15 cellular contexts compared by ENCODE assay signal in genomic region chr22:44311855-44312170, GRCh38. TPM values are rescaled to one million over a fixed set of nuclear protein-coding genes. Genes with fewer than 3 reads are reported as not detected.
DNase-seq lines count a peak whose midpoint lies in the region; ATAC-seq, FAIRE-seq and TF ChIP-seq lines count a peak whose summit lies in the region.
"Had no signal": no experiment of that assay in that cellular context is flagged by ENCODE, and none has a peak within 500 bp of the region (broad histone marks: within the 10 kb centered on the region; RNA-seq: fewer than 3 reads in every experiment).

No MANE protein-coding gene starts in this region.

- H3K27ac ChIP-seq in brain microvascular endothelial cell (peak overlapping the region; percentile 84), hepatocyte (no peak overlapping the region), transverse colon (peak overlapping the region; percentile 25 to 88 (median 80))
- H3K27ac ChIP-seq: adrenal gland, left lung had no signal

- H3K36me3 ChIP-seq in brain microvascular endothelial cell (replicated peaks) (no peaks in the 10 kb centered on the region), hepatocyte (replicated peaks; ENCODE audit: insufficient read depth, low read depth) (no peaks in the 10 kb centered on the region), transverse colon (no peaks in the 10 kb centered on the region)
- H3K36me3 ChIP-seq: adrenal gland, left lung, stomach had no signal

- no peaks in the 10 kb centered on the region for H3K79me2 ChIP-seq in hepatocyte

- H3K27me3 ChIP-seq in brain microvascular endothelial cell (replicated peaks) (no peaks in the 10 kb centered on the region), hepatocyte (no peaks in the 10 kb centered on the region), transverse colon (no peaks in the 10 kb centered on the region)
- H3K27me3 ChIP-seq: adrenal gland had no signal

- in situ Hi-C loops in brain microvascular endothelial cell (cut with HindIII; ENCODE audit: low pct_ligation_motif_present, low sequenced_read_pairs) = no loop called here
- in situ Hi-C loops in transverse colon (cut with MboI; ENCODE audit: low pct_ligation_motif_present in 1 of 4, low pct_unique_long_range_greater_than_20kb in 1 of 4, low sequenced_read_pairs in 3 of 4) = no loop called here

- H3K9me3 ChIP-seq in hepatocyte (ENCODE audit: low read depth) = no peaks in the 10 kb centered on the region
- no peaks in the 10 kb centered on the region for H3K9me3 ChIP-seq in transverse colon
- H3K9me3 ChIP-seq: adrenal gland, left lung, stomach had no signal

- DNase-seq in H54 (ENCODE audit: insufficient read length, low spot score) (peak; percentile 44), brain microvascular endothelial cell (peak; percentile 77), hepatocyte (ENCODE audit: low spot score) (peak; percentile 32), transverse colon (no peak), H4 (ENCODE audit: low spot score) (no peak)
- DNase-seq in stimulated activated CD4-positive, alpha-beta T cell treated with anti-CD3 and anti-CD28 coated beads, Interleukin-4, amount 100 ng/mL, for 1 hour = no peak
- DNase-seq: activated T-cell treated with anti-CD3 and anti-CD28 coated beads, Interleukin-2, amount 50 U/mL, for 4 hours; adrenal gland; head of caudate nucleus; NCI-H1105 treated with DMSO at 0.1 percent for 48 hours; stomach had no signal

- no peak for FAIRE-seq in H54 (lab: Jason Lieb, UNC)

- no peak for TF ChIP-seq EP300 in transverse colon (IDR thresholded peaks at IDR 0.05; ENCODE audit: low read depth)

- TF ChIP-seq POLR2A in H54 (IDR thresholded peaks at IDR 0.05; ENCODE audit: low read depth, low read length) (no peak), transverse colon (IDR thresholded peaks at IDR 0.05) (no peak)

- H3K4me3 ChIP-seq in brain microvascular endothelial cell (ENCODE audit: low read depth, low read length) (no peak overlapping the region), hepatocyte (no peak overlapping the region), transverse colon (no peak overlapping the region)
- H3K4me3 ChIP-seq: adrenal gland, left lung, stomach had no signal

- no peak overlapping the region for H2AFZ ChIP-seq in hepatocyte

- no peaks in the 10 kb centered on the region for H3K9me2 ChIP-seq in hepatocyte (replicated peaks; ENCODE audit: insufficient read depth)

- no peak for TF ChIP-seq CTCF in brain microvascular endothelial cell (IDR thresholded peaks at IDR 0.05; ENCODE audit: low read depth, low read length, missing control alignments)
- no peak for TF ChIP-seq CTCF in hepatocyte (IDR thresholded peaks at IDR 0.05; ENCODE audit: poor library complexity)
- no peak for TF ChIP-seq CTCF in transverse colon (IDR thresholded peaks at IDR 0.05)

- H3K4me2 ChIP-seq in hepatocyte = no peak overlapping the region

- intact Hi-C loops in transverse colon (cut with DNase I; ENCODE audit: low total_unique reads) = no loop called here

- H4K20me1 ChIP-seq in hepatocyte (ENCODE audit: insufficient read depth, poor library complexity, severe bottlenecking) = no peaks in the 10 kb centered on the region

- ATAC-seq in HG03442 (IDR thresholded peaks at IDR 0.05; ENCODE audit: unreplicated experiment) = no peak
- ATAC-seq: activated CD4-positive, CD25-positive, alpha-beta regulatory T cell treated with anti-CD3 and anti-CD28 coated beads, Interleukin-2, amount 50 U/mL, for 24 hours; activated T-cell treated with anti-CD3 and anti-CD28 coated beads, Interleukin-2, amount 50 U/mL, for 4 hours; left lung had no signal

- WGBS in hepatocyte (ENCODE audit: low lambda C conversion rate, missing lambda C conversion rate) = 86% methylated on average over 3 of the region's 3 CpGs
- 43% methylated on average over 3 of the region's 3 CpGs; no CpG with 5 or more reads in 1 of the 2 donors for WGBS in transverse colon (ENCODE audit: low coverage in 1 of 2), 2 donors

- H3K4me1 ChIP-seq in hepatocyte (ENCODE audit: insufficient read depth) = no peaks in the 10 kb centered on the region
- H3K4me1 ChIP-seq in transverse colon = peaks cover 19 to 34% (median 28%) of the 10 kb centered on the region in 4 donors
- H3K4me1 ChIP-seq: adrenal gland had no signal

RNA-seq across cellular contexts. Expression of gene SHISAL1, which starts 0.9 kb away (rescaled TPM):
- 1.8 and 2.4 TPM in 2 replicates for total RNA-seq in hepatocyte
- polyA plus RNA-seq in hepatocyte = 0.36 and 0.66 TPM in 2 replicates
- total RNA-seq in transverse colon = 1 to 10 TPM; 1.9 to 4.6 (median 3.2) TPM
- total RNA-seq in H4 (2014; rRNA removed; shearing (Covaris generic)) = 7.0 and 8.2 TPM in 2 replicates
- total RNA-seq: activated T-cell treated with anti-CD3 and anti-CD28 coated beads, Interleukin-2, amount 50 U/mL, for 4 hours; T-helper 1 cell treated with Interleukin-12 subunit alpha and Interleukin-12 subunit beta and Interleukin-4 antibody, amounts not matched to agents 30 ng/mL and 1 ng/mL, for 36 hours had no signal

Comparison
In these comparisons a context has a peak if more than half of its experiments do, and no peak if none do; other contexts are left out.
1. DNase-seq: peak in H54 (single experiment), brain microvascular endothelial cell (single experiment) and hepatocyte (single experiment); none in transverse colon (single experiment), H4 (single experiment) and stimulated activated CD4-positive, alpha-beta T cell treated with anti-CD3 and anti-CD28 coated beads, Interleukin-4, amount 100 ng/mL, for 1 hour (single experiment).